ENCODE assay signal across 9 cellular contexts in genomic region chr1:210584439-210585113, GRCh38.
DNase-seq lines count a peak whose midpoint lies in the region; ATAC-seq and TF ChIP-seq lines count a peak whose summit lies in the region.
"Had no signal": no experiment of that assay in that cellular context is flagged by ENCODE, and none has a peak within 500 bp of the region (broad histone marks: within the 10 kb centered on the region; RNA-seq: fewer than 3 reads in every experiment).

No MANE protein-coding gene starts in this region.

- no peak overlapping the region for H3K27ac ChIP-seq in right atrium auricular region
- H3K27ac ChIP-seq: neutrophil had no signal

- peak; percentile 76 for TF ChIP-seq CTCF in GM12874 (IDR thresholded peaks at IDR 0.05; ENCODE audit: insufficient read depth, low read depth, low read length)
- peak; percentile 43 to 78 for TF ChIP-seq CTCF in right atrium auricular region (IDR thresholded peaks at IDR 0.05)

- intact Hi-C loops in sciatic nerve (cut with DNase I), result loop anchor here (10.0 kb wide), 1 partner anchor 550 kb away; the partner anchor contains the start of gene KCNH1

- no peaks in the 10 kb centered on the region for H3K4me1 ChIP-seq in right atrium auricular region

- no peaks in the 10 kb centered on the region for H3K27me3 ChIP-seq in right atrium auricular region

- H3K36me3 ChIP-seq in right atrium auricular region, result no peaks in the 10 kb centered on the region
- H3K36me3 ChIP-seq: neutrophil had no signal

- peak; percentile 47 for DNase-seq in NCI-H146 treated with DMSO at 0.1 percent for 48 hours (lab: John Stamatoyannopoulos, UW; ENCODE audit: unreplicated experiment)
- peak in 4 of 5 donors; percentile 19 to 46 (median 34) for DNase-seq in T-helper 1 cell
- peak; percentile 77 for DNase-seq in amniotic stem cell (lab: John Stamatoyannopoulos, UW)
- peak; percentile 72 for DNase-seq in right atrium auricular region (ENCODE audit: low spot score)
- DNase-seq in sciatic nerve (ENCODE audit: low spot score), result peak; percentile 87
- DNase-seq in mesenteric fat pad (ENCODE audit: low spot score), result no peak

- no peak overlapping the region for H3K4me3 ChIP-seq in right atrium auricular region

- H3K9me3 ChIP-seq in right atrium auricular region, result no peaks in the 10 kb centered on the region
- H3K9me3 ChIP-seq: neutrophil had no signal

- ATAC-seq in HG02852 (IDR thresholded peaks at IDR 0.05; ENCODE audit: unreplicated experiment), result peak; percentile 87
- peak; percentile 88 for ATAC-seq in sciatic nerve
